Comparison of ENCODE assay signal across 11 cellular contexts in the genomic region with DNA sequence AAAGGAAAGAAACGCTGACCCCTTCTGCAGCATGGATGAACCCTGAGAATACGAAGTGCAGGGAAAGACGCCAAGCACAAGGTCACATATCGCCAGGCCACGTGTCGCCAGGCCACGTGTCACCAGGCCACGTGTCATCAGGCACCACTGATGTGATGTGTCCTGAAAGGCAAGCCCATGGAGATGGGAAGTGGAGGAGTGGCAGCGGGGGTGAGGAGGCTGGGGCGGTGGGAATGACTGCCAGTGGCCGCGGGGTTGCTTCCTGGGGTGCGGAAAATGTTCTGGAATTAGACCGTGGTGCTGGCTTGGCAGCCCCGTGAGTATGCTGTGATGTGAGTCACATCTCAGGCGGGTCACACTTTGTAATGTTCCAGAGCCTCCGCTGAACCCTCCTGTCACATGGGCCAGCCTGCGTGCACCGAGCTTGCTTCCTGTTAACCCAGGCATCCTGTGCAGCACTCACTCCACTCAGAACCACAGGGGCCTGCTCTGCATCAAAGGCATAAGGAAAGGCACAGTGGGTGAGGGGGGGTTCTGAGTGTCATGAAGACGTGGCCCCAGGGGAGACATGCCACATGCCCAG. TPM values are rescaled to one million over a fixed set of nuclear protein-coding genes. Genes with fewer than 3 reads are reported as not detected.
A peak's percentile ranks its signal among the peaks of the same experiment; 100 is the strongest.
DNase-seq lines count a peak whose midpoint lies in the region; ATAC-seq and TF ChIP-seq lines count a peak whose summit lies in the region.
"Had no signal": no experiment of that assay in that cellular context is flagged by ENCODE, and none has a peak within 500 bp of the region (broad histone marks: within the 10 kb centered on the region; RNA-seq: fewer than 3 reads in every experiment).

No MANE protein-coding gene starts in this region.

- H3K27me3 Mint-ChIP-seq in activated CD4-positive, alpha-beta T cell treated with anti-CD3 and anti-CD28 coated beads, Interleukin-2, amount 10 ng/mL, durations not matched to agents 7 days and 5 days: no peaks in the 10 kb centered on the region

- no peak overlapping the region for H3K4me3 Mint-ChIP-seq in activated CD4-positive, alpha-beta T cell treated with anti-CD3 and anti-CD28 coated beads, Interleukin-2, amount 10 ng/mL, durations not matched to agents 7 days and 5 days
- H3K4me3 Mint-ChIP-seq: neural progenitor cell had no signal

- H3K4me1 Mint-ChIP-seq in activated CD4-positive, alpha-beta T cell treated with anti-CD3 and anti-CD28 coated beads, Interleukin-2, amount 10 ng/mL, durations not matched to agents 7 days and 5 days: peaks cover 38% of the 10 kb centered on the region

- CTCF ChIA-PET in activated CD4-positive, alpha-beta T cell treated with anti-CD3 and anti-CD28 coated beads, Interleukin-2, amount 10 ng/mL, durations not matched to agents 7 days and 5 days (lab: Charles Lee): no interaction called here

- no peak for TF ChIP-seq CTCF in choroid plexus epithelial cell (conservative IDR thresholded peaks at IDR 0.05; ENCODE audit: low read depth, low read length)

- H3K27ac Mint-ChIP-seq in activated CD4-positive, alpha-beta T cell treated with anti-CD3 and anti-CD28 coated beads, Interleukin-2, amount 10 ng/mL, durations not matched to agents 7 days and 5 days: peak overlapping the region; percentile 87
- H3K27ac Mint-ChIP-seq: neural progenitor cell had no signal

- ATAC-seq in GM19397 (IDR thresholded peaks at IDR 0.05; ENCODE audit: unreplicated experiment): no peak

- no peak overlapping the region for H3K4me3 ChIP-seq in choroid plexus epithelial cell (ENCODE audit: low read depth, low read length)
- H3K4me3 ChIP-seq: thoracic aorta had no signal

- POLR2A ChIA-PET in activated CD4-positive, alpha-beta T cell treated with anti-CD3 and anti-CD28 coated beads, Interleukin-2, amount 10 ng/mL, durations not matched to agents 7 days and 5 days (lab: Charles Lee): no interaction called here

- H3K9me3 Mint-ChIP-seq in activated CD4-positive, alpha-beta T cell treated with anti-CD3 and anti-CD28 coated beads, Interleukin-2, amount 10 ng/mL, durations not matched to agents 7 days and 5 days: peaks cover 14% of the 10 kb centered on the region

- DNase-seq in AG08396 (ENCODE audit: low spot score): peak; percentile 58
- peak; percentile 60 for DNase-seq in activated CD4-positive, alpha-beta T cell treated with anti-CD3 and anti-CD28 coated beads, Interleukin-2, amount 10 ng/mL, durations not matched to agents 7 days and 5 days
- peak; percentile 79 for DNase-seq in choroid plexus epithelial cell (ENCODE audit: low read depth)
- DNase-seq in myocyte (ENCODE audit: low read depth): peak; percentile 55
- DNase-seq in GDM1 (lab: John Stamatoyannopoulos, UW): no peak
- DNase-seq in superior temporal gyrus (ENCODE audit: extremely low spot score): no peak
- DNase-seq in DMS114 treated with DMSO at 0.1 percent for 48 hours (lab: John Stamatoyannopoulos, UW; ENCODE audit: unreplicated experiment): no peak
- DNase-seq: NCI-H2171 had no signal

- H3K36me3 Mint-ChIP-seq in activated CD4-positive, alpha-beta T cell treated with anti-CD3 and anti-CD28 coated beads, Interleukin-2, amount 10 ng/mL, durations not matched to agents 7 days and 5 days (ENCODE audit: low read depth): peaks cover 49% of the 10 kb centered on the region

RNA-seq across cellular contexts. Expression of a gene that starts 39.0 kb away (rescaled TPM):
- 10 to 100 TPM; 28.3 to 34.6 TPM for total RNA-seq in activated CD4-positive, alpha-beta T cell treated with anti-CD3 and anti-CD28 coated beads, Interleukin-2, amount 10 ng/mL, durations not matched to agents 7 days and 5 days
- 51.4 and 65.1 TPM in 2 replicates for total RNA-seq in myocyte
- 39.4 TPM for polyA plus RNA-seq in myocyte (2012)

RNA-seq across cellular contexts. Expression of a gene that starts 51.9 kb away (rescaled TPM):
- total RNA-seq in activated CD4-positive, alpha-beta T cell treated with anti-CD3 and anti-CD28 coated beads, Interleukin-2, amount 10 ng/mL, durations not matched to agents 7 days and 5 days: 10 to 100 TPM in 1 of 2 experiments, 1 to 10 TPM in 1; 7.2 to 11.5 TPM
- total RNA-seq in myocyte: not detected in 2 replicates
- 2.4 TPM for polyA plus RNA-seq in myocyte (2012)

Comparison
In these comparisons a context has a peak if more than half of its experiments do, and no peak if none do; other contexts are left out.
1. DNase-seq: peak in AG08396 (single experiment), activated CD4-positive, alpha-beta T cell treated with anti-CD3 and anti-CD28 coated beads, Interleukin-2, amount 10 ng/mL, durations not matched to agents 7 days and 5 days (single experiment), choroid plexus epithelial cell (single experiment) and myocyte (single experiment); none in GDM1 (single experiment), superior temporal gyrus (single experiment) and DMS114 treated with DMSO at 0.1 percent for 48 hours (single experiment).